Comparison of ENCODE assay signal across 9 cellular contexts in the genomic region with DNA sequence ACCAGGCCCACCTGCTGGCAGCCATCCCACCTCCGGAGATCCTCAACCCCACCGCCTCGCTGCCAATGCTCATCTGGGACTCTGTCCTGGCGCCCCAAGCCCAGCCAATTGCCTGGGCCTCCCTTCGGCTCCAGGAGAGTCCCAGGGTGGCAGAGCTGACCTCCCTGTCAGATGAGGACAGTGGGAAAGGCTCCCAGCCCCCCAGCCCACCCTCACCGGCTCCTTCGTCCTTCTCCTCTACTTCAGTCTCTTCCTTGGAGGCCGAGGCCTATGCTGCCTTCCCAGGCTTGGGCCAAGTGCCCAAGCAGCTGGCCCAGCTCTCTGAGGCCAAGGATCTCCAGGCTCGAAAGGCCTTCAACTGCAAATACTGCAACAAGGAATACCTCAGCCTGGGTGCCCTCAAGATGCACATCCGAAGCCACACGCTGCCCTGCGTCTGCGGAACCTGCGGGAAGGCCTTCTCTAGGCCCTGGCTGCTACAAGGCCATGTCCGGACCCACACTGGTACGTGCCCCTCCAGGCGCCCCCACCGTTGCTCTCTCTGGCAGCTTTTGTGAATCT. TPM values are rescaled to one million over a fixed set of nuclear protein-coding genes. Genes with fewer than 3 reads are reported as not detected.
DNase-seq lines count a peak whose midpoint lies in the region; ATAC-seq and TF ChIP-seq lines count a peak whose summit lies in the region.
"Had no signal": no experiment of that assay in that cellular context is flagged by ENCODE, and none has a peak within 500 bp of the region (broad histone marks: within the 10 kb centered on the region; RNA-seq: fewer than 3 reads in every experiment).

No MANE protein-coding gene starts in this region.

- H3K9me3 ChIP-seq in CD4-positive, CD25-positive, alpha-beta regulatory T cell (ENCODE audit: control insufficient read depth in 2 of 2, low read length in 2 of 2): no peaks in the 10 kb centered on the region
- no peaks in the 10 kb centered on the region for H3K9me3 ChIP-seq in ovary

- H3K36me3 Mint-ChIP-seq in CD4-positive, CD25-positive, alpha-beta regulatory T cell: no peaks in the 10 kb centered on the region

- 51 to 58% (median 52%) methylated on average over 18 of the region's 18 CpGs for WGBS in ovary, 3 donors

- DNase-seq in CD4-positive, CD25-positive, alpha-beta regulatory T cell: no peak
- DNase-seq in foreskin fibroblast: peak in 1 of 2 donors; percentile 75
- DNase-seq in ovary: peak; percentile 46 to 72 (median 55)
- DNase-seq in NCI-H510A treated with DMSO at 0.1 percent for 48 hours (lab: John Stamatoyannopoulos, UW): no peak
- DNase-seq: stimulated activated CD4-positive, alpha-beta T cell treated with anti-CD3 and anti-CD28 coated beads, Interleukin-4, amount 100 ng/mL, for 24 hours had no signal

- no peak for TF ChIP-seq CTCF in foreskin fibroblast (IDR thresholded peaks at IDR 0.05; ENCODE audit: low read depth, low read length)
- TF ChIP-seq CTCF in ovary (IDR thresholded peaks at IDR 0.05): no peak

- H3K9me3 Mint-ChIP-seq in CD4-positive, CD25-positive, alpha-beta regulatory T cell: no peaks in the 10 kb centered on the region

- H3K36me3 ChIP-seq in CD4-positive, CD25-positive, alpha-beta regulatory T cell (ENCODE audit: control insufficient read depth, insufficient read depth, low read length): no peaks in the 10 kb centered on the region
- H3K36me3 ChIP-seq in ovary: no peaks in the 10 kb centered on the region

- no peak for ATAC-seq in CD4-positive, CD25-positive, alpha-beta regulatory T cell (ENCODE audit: low read depth in 2 of 2)
- peak; percentile 7 for ATAC-seq in SK-N-SH treated with all-trans-retinoic acid at 6 μM for 48 hours
- ATAC-seq in GM18907 (IDR thresholded peaks at IDR 0.05; ENCODE audit: unreplicated experiment): no peak
- ATAC-seq in HG03571 (IDR thresholded peaks at IDR 0.05; ENCODE audit: unreplicated experiment): no peak
- no peak for ATAC-seq in GM18861 (IDR thresholded peaks at IDR 0.05; ENCODE audit: unreplicated experiment)

- intact Hi-C loops in ovary (cut with DNase I): loop anchor here (2.0 to 10.0 kb wide), 6 partner anchors 87 to 601 kb away; a partner anchor contains a TSS

- no peak overlapping the region for H3K27ac ChIP-seq in CD4-positive, CD25-positive, alpha-beta regulatory T cell (ENCODE audit: insufficient read depth, low read length, poor library complexity, severe bottlenecking)
- no peak overlapping the region for H3K27ac ChIP-seq in ovary

- peaks cover 19% of the 10 kb centered on the region for H3K4me1 ChIP-seq in CD4-positive, CD25-positive, alpha-beta regulatory T cell (ENCODE audit: control insufficient read depth, insufficient read depth, low read length, poor library complexity, severe bottlenecking)
- H3K4me1 ChIP-seq in ovary (ENCODE audit: insufficient read depth): peaks cover 14% of the 10 kb centered on the region

- TF ChIP-seq EP300 in ovary (IDR thresholded peaks at IDR 0.05): no peak

- TF ChIP-seq POLR2A in ovary (IDR thresholded peaks at IDR 0.05): no peak

- H3K27ac Mint-ChIP-seq in CD4-positive, CD25-positive, alpha-beta regulatory T cell: peak overlapping the region in 1 of 3 donors; percentile 81

- H3K4me3 Mint-ChIP-seq in CD4-positive, CD25-positive, alpha-beta regulatory T cell: peak overlapping the region in 3 of 4 donors; percentile 25 to 77 (median 70)

- no peak overlapping the region for H3K4me3 ChIP-seq in CD4-positive, CD25-positive, alpha-beta regulatory T cell (ENCODE audit: low read depth, low read length)
- H3K4me3 ChIP-seq in foreskin fibroblast (ENCODE audit: low read depth in 1 of 2, low read length in 2 of 2): peak overlapping the region; percentile 93 to 94
- no peak overlapping the region for H3K4me3 ChIP-seq in ovary

- peaks cover 0 to 35% (median 10%) of the 10 kb centered on the region in 4 donors for H3K4me1 Mint-ChIP-seq in CD4-positive, CD25-positive, alpha-beta regulatory T cell

- no peaks in the 10 kb centered on the region for H3K27me3 ChIP-seq in CD4-positive, CD25-positive, alpha-beta regulatory T cell (ENCODE audit: control insufficient read depth, insufficient read depth, low read length)
- no peaks in the 10 kb centered on the region for H3K27me3 ChIP-seq in ovary

- H3K27me3 Mint-ChIP-seq in CD4-positive, CD25-positive, alpha-beta regulatory T cell: peaks cover 23% of the 10 kb centered on the region

TF ChIP-seq in SK-N-SH treated with all-trans-retinoic acid at 6 μM for 48 hours, 23 proteins besides CTCF, POLR2A, EP300 and RAD21:
- TF ChIP-seq PPARA (CRISPR knock-in tag; IDR thresholded peaks at IDR 0.05; ENCODE audit: borderline replicate concordance) (no peak), ZNF70 (CRISPR knock-in tag; IDR thresholded peaks at IDR 0.05) (no peak), ISL1 (CRISPR knock-in tag; IDR thresholded peaks at IDR 0.05) (no peak), ZNF565 (CRISPR knock-in tag; conservative IDR thresholded peaks at IDR 0.05; ENCODE audit: low read depth) (no peak)
- TF ChIP-seq, protein P1, sequence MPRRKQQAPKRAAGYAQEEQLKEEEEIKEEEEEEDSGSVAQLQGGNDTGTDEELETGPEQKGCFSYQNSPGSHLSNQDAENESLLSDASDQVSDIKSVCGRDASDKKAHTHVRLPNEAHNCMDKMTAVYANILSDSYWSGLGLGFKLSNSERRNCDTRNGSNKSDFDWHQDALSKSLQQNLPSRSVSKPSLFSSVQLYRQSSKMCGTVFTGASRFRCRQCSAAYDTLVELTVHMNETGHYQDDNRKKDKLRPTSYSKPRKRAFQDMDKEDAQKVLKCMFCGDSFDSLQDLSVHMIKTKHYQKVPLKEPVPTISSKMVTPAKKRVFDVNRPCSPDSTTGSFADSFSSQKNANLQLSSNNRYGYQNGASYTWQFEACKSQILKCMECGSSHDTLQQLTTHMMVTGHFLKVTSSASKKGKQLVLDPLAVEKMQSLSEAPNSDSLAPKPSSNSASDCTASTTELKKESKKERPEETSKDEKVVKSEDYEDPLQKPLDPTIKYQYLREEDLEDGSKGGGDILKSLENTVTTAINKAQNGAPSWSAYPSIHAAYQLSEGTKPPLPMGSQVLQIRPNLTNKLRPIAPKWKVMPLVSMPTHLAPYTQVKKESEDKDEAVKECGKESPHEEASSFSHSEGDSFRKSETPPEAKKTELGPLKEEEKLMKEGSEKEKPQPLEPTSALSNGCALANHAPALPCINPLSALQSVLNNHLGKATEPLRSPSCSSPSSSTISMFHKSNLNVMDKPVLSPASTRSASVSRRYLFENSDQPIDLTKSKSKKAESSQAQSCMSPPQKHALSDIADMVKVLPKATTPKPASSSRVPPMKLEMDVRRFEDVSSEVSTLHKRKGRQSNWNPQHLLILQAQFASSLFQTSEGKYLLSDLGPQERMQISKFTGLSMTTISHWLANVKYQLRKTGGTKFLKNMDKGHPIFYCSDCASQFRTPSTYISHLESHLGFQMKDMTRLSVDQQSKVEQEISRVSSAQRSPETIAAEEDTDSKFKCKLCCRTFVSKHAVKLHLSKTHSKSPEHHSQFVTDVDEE (CRISPR knock-in tag; IDR thresholded peaks at IDR 0.05): no peak
- TF ChIP-seq, protein P2, sequence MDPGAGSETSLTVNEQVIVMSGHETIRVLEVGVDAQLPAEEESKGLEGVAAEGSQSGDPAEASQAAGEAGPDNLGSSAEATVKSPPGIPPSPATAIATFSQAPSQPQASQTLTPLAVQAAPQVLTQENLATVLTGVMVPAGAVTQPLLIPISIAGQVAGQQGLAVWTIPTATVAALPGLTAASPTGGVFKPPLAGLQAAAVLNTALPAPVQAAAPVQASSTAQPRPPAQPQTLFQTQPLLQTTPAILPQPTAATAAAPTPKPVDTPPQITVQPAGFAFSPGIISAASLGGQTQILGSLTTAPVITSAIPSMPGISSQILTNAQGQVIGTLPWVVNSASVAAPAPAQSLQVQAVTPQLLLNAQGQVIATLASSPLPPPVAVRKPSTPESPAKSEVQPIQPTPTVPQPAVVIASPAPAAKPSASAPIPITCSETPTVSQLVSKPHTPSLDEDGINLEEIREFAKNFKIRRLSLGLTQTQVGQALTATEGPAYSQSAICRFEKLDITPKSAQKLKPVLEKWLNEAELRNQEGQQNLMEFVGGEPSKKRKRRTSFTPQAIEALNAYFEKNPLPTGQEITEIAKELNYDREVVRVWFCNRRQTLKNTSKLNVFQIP (CRISPR knock-in tag; IDR thresholded peaks at IDR 0.05; ENCODE audit: borderline replicate concordance, low read depth): no peak
- TF ChIP-seq, protein P3, sequence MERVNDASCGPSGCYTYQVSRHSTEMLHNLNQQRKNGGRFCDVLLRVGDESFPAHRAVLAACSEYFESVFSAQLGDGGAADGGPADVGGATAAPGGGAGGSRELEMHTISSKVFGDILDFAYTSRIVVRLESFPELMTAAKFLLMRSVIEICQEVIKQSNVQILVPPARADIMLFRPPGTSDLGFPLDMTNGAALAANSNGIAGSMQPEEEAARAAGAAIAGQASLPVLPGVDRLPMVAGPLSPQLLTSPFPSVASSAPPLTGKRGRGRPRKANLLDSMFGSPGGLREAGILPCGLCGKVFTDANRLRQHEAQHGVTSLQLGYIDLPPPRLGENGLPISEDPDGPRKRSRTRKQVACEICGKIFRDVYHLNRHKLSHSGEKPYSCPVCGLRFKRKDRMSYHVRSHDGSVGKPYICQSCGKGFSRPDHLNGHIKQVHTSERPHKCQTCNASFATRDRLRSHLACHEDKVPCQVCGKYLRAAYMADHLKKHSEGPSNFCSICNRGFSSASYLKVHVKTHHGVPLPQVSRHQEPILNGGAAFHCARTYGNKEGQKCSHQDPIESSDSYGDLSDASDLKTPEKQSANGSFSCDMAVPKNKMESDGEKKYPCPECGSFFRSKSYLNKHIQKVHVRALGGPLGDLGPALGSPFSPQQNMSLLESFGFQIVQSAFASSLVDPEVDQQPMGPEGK (CRISPR knock-in tag; IDR thresholded peaks at IDR 0.05; ENCODE audit: borderline replicate concordance): no peak

RNA-seq across cellular contexts. Expression of a gene that starts 1.1 kb away (rescaled TPM):
- 1.4 TPM for total RNA-seq in CD4-positive, CD25-positive, alpha-beta regulatory T cell
- polyA plus RNA-seq in CD4-positive, CD25-positive, alpha-beta regulatory T cell: under 1 TPM in 1 of 4 donors, not detected in 3; 0.34 TPM
- total RNA-seq in ovary: 1 to 10 TPM; 1.1 to 9.0 (median 1.7) TPM
- 1 to 10 TPM in 1 of 2 donors, under 1 TPM in 1; 0.95 to 5.5 TPM for polyA plus RNA-seq in ovary

RNA-seq across cellular contexts. Expression of a gene that starts 47.7 kb away (rescaled TPM):
- total RNA-seq in CD4-positive, CD25-positive, alpha-beta regulatory T cell: 132 TPM
- 100 to 1,000 TPM; 134 to 147 (median 146) TPM for polyA plus RNA-seq in CD4-positive, CD25-positive, alpha-beta regulatory T cell
- total RNA-seq in ovary: 100 to 1,000 TPM in 2 of 7 donors, 10 to 100 TPM in 5; 54.0 to 186 (median 73.2) TPM
- 10 to 100 TPM; 44.2 to 61.6 TPM for polyA plus RNA-seq in ovary

Comparison
In these comparisons a context has a peak if more than half of its experiments do, and no peak if none do; other contexts are left out.
1. DNase-seq: peak in ovary (5 of 5); none in CD4-positive, CD25-positive, alpha-beta regulatory T cell (0 of 3) and NCI-H510A treated with DMSO at 0.1 percent for 48 hours (single experiment).
2. H3K4me3 ChIP-seq: peak in foreskin fibroblast (2 of 2); none in CD4-positive, CD25-positive, alpha-beta regulatory T cell (single experiment) and ovary (single experiment).